In the genomic region with DNA sequence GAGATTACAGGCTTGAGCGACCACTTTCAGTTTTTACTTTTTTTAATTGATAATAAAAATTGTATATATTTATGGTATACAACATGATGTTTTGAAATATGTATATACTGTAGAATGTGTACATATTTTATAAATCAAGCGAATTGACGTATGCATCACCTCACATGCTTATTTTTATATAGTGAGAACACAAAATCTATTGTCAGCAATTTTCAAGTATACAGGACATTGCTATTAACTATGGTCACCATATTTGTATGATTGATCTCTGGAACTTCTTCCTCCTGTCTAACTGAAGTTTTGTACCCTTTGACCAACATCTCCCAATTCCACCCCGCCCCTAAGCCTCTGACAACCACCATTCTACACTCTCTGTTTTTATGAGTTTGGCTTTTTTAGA, we compare ENCODE assay signal across 9 cellular contexts.
"Had no signal": no experiment of that assay in that cellular context is flagged by ENCODE, and none has a peak within 500 bp of the region (broad histone marks: within the 10 kb centered on the region; RNA-seq: fewer than 3 reads in every experiment).

No MANE protein-coding gene starts in this region.

- DNase-seq: GM23248, GOT3, H7, HFFc6, KG1 had no signal

- H3K9ac ChIP-seq: GM23248 had no signal

- H3K4me3 ChIP-seq: GM23248, HAP-1 had no signal

- ATAC-seq: HCT116 had no signal

- H3K4me1 Mint-ChIP-seq: IgD-negative memory B cell had no signal

- H3K27ac Mint-ChIP-seq: HFFc6, IgD-negative memory B cell had no signal

- H3K27ac ChIP-seq: GM23248, HL-60 had no signal

- H3K4me3 Mint-ChIP-seq: HFFc6, IgD-negative memory B cell had no signal

- H3K9me3 Mint-ChIP-seq: HFFc6, IgD-negative memory B cell had no signal

- H2AFZ ChIP-seq: GM23248 had no signal

- H3K9me3 ChIP-seq: HAP-1 had no signal

- H3K36me3 Mint-ChIP-seq: IgD-negative memory B cell had no signal

- H3K4me1 ChIP-seq: HAP-1 had no signal

- H3K36me3 ChIP-seq: HAP-1 had no signal
